Comparison of ENCODE assay signal across 18 cellular contexts in genomic region chr4:145090370-145090769, GRCh38. TPM values are rescaled to one million over a fixed set of nuclear protein-coding genes. Genes with fewer than 3 reads are reported as not detected.
DNase-seq lines count a peak whose midpoint lies in the region; ATAC-seq and TF ChIP-seq lines count a peak whose summit lies in the region.
"Had no signal": no experiment of that assay in that cellular context is flagged by ENCODE, and none has a peak within 500 bp of the region (broad histone marks: within the 10 kb centered on the region; RNA-seq: fewer than 3 reads in every experiment).

No MANE protein-coding gene starts in this region.

- no peak overlapping the region for H4K91ac ChIP-seq in H9 (ENCODE audit: insufficient read length, low read depth, low read length)

- H3K27ac ChIP-seq in colonic mucosa (no peak overlapping the region), H9 (ENCODE audit: insufficient read length, low read depth, low read length) (no peak overlapping the region)
- H3K27ac ChIP-seq: HL-60 had no signal

- H3K4me3 Mint-ChIP-seq in T-helper 17 cell: no peak overlapping the region
- no peak overlapping the region for H3K4me3 Mint-ChIP-seq in activated naive CD4-positive, alpha-beta T cell treated with anti-CD3 and anti-CD28 coated beads, Interleukin-2, amount 10 ng/mL, durations not matched to agents 7 days and 5 days
- no peak overlapping the region for H3K4me3 Mint-ChIP-seq in H9
- H3K4me3 Mint-ChIP-seq: CD4-positive, alpha-beta T cell had no signal

- H2AK5ac ChIP-seq in H9 (ENCODE audit: insufficient read length, low read length): no peak overlapping the region

- peaks cover 7% of the 10 kb centered on the region for H3K9me3 Mint-ChIP-seq in activated naive CD4-positive, alpha-beta T cell treated with anti-CD3 and anti-CD28 coated beads, Interleukin-2, amount 10 ng/mL, durations not matched to agents 7 days and 5 days
- H3K9me3 Mint-ChIP-seq in H9: peaks cover 3 to 8% of the 10 kb centered on the region in 2 experiments; a peak in 2 of 5 replicates
- H3K9me3 Mint-ChIP-seq: CD4-positive, alpha-beta T cell had no signal

- H3K27me3 ChIP-seq in colonic mucosa (no peaks in the 10 kb centered on the region), H9 (ENCODE audit: insufficient read depth, low read length) (no peaks in the 10 kb centered on the region)
- H3K27me3 ChIP-seq: BE2C had no signal

- H3K4me1 ChIP-seq in colonic mucosa (no peaks in the 10 kb centered on the region), H9 (ENCODE audit: insufficient read depth, low read length) (no peaks in the 10 kb centered on the region)
- H3K4me1 ChIP-seq: BE2C, Caco-2 had no signal

- no peak overlapping the region for H3K9ac ChIP-seq in colonic mucosa (ENCODE audit: low read depth in 2 of 2, low read length in 2 of 2)
- H3K9ac ChIP-seq in H9 (ENCODE audit: extremely low read depth, insufficient read length, low read length): no peak overlapping the region

- TF ChIP-seq CTCF in choroid plexus epithelial cell (conservative IDR thresholded peaks at IDR 0.05; ENCODE audit: low read depth, low read length) (no peak), fibroblast of pulmonary artery (IDR thresholded peaks at IDR 0.05; ENCODE audit: low read length, missing control alignments) (no peak), colonic mucosa (IDR thresholded peaks at IDR 0.05) (no peak), H9 (conservative IDR thresholded peaks at IDR 0.05) (no peak)

- peak overlapping the region; percentile 68 for H3K27ac Mint-ChIP-seq in T-helper 17 cell
- no peak overlapping the region for H3K27ac Mint-ChIP-seq in activated naive CD4-positive, alpha-beta T cell treated with anti-CD3 and anti-CD28 coated beads, Interleukin-2, amount 10 ng/mL, durations not matched to agents 7 days and 5 days
- no peak overlapping the region for H3K27ac Mint-ChIP-seq in H9
- H3K27ac Mint-ChIP-seq: CD4-positive, alpha-beta T cell had no signal

- no peak overlapping the region for H2BK5ac ChIP-seq in H9 (ENCODE audit: insufficient read length, low read length)

- no peak overlapping the region for H3K4me2 ChIP-seq in H9 (ENCODE audit: insufficient read depth, insufficient read length, low read length)

- no peak overlapping the region for H3K4me3 ChIP-seq in choroid plexus epithelial cell (ENCODE audit: low read depth, low read length)
- no peak overlapping the region for H3K4me3 ChIP-seq in fibroblast of pulmonary artery (replicated peaks; ENCODE audit: low read depth, low read length)
- H3K4me3 ChIP-seq in colonic mucosa: no peak overlapping the region
- H3K4me3 ChIP-seq: HAP-1 had no signal

- no peak overlapping the region for H3K56ac ChIP-seq in H9 (ENCODE audit: insufficient read length, low read depth, low read length)

- H2BK12ac ChIP-seq in H9 (ENCODE audit: insufficient read length, low read depth, low read length): no peak overlapping the region

- peaks cover 7% of the 10 kb centered on the region; the same call in 1 of the 2 replicates for H3K79me2 ChIP-seq in H9 (ENCODE audit: insufficient read depth, low read length)

- H3K14ac ChIP-seq in H9 (ENCODE audit: insufficient read depth, low read length): no peak overlapping the region

- no peak overlapping the region for H3T11ph ChIP-seq in H9 (ENCODE audit: low read length)

- intact Hi-C loops in sciatic nerve (cut with DNase I): no loop called here
- intact Hi-C loops in colonic mucosa (cut with DNase I): no loop called here

- DNase-seq in T-helper 17 cell: no peak
- peak; percentile 41 for DNase-seq in choroid plexus epithelial cell (ENCODE audit: low read depth)
- DNase-seq in fibroblast of pulmonary artery (ENCODE audit: low read depth): peak; percentile 29
- no peak for DNase-seq in sciatic nerve (ENCODE audit: low spot score)
- no peak for DNase-seq in activated naive CD4-positive, alpha-beta T cell treated with anti-CD3 and anti-CD28 coated beads, Interleukin-2, amount 10 ng/mL, durations not matched to agents 7 days and 5 days
- DNase-seq in colonic mucosa: no peak
- DNase-seq in H9: no peak
- DNase-seq: ACHN; BE2C; C1 segment of cervical spinal cord; Caco-2; CD4-positive, alpha-beta T cell; DMS153; DMS79; GDM1; KBM-7 had no signal

- H3K23me2 ChIP-seq in H9 (ENCODE audit: insufficient read length, low read depth, low read length, poor library complexity, severe bottlenecking): no peaks in the 10 kb centered on the region

- H2BK20ac ChIP-seq in H9 (ENCODE audit: low read depth, low read length, poor library complexity, severe bottlenecking): no peak overlapping the region

- H3K36me3 Mint-ChIP-seq in T-helper 17 cell (ENCODE audit: low read depth) (peaks cover 24% of the 10 kb centered on the region), H9 (ENCODE audit: insufficient read depth in 1 of 3, low read depth in 3 of 3) (peaks cover 36 to 66% (median 50%) of the 10 kb centered on the region in 3 experiments)
- peaks cover 66% of the 10 kb centered on the region for H3K36me3 Mint-ChIP-seq in activated naive CD4-positive, alpha-beta T cell treated with anti-CD3 and anti-CD28 coated beads, Interleukin-2, amount 10 ng/mL, durations not matched to agents 7 days and 5 days

- no peaks in the 10 kb centered on the region for H3K36me3 ChIP-seq in colonic mucosa

- no peak overlapping the region for H4K5ac ChIP-seq in H9 (ENCODE audit: insufficient read length, low read depth, low read length)

- no peak overlapping the region for H3K18ac ChIP-seq in H9 (ENCODE audit: insufficient read length, low read depth, low read length)

- no peaks in the 10 kb centered on the region for H4K20me1 ChIP-seq in H9 (ENCODE audit: control insufficient read depth, insufficient read depth, insufficient read length)

- no peak overlapping the region for H3K23ac ChIP-seq in H9 (ENCODE audit: insufficient read length, low read depth, low read length)

- H3K79me1 ChIP-seq in H9 (ENCODE audit: insufficient read depth, low read depth, low read length, poor library complexity, severe bottlenecking): peaks cover 7% of the 10 kb centered on the region

- no peak overlapping the region for H3K4ac ChIP-seq in H9 (ENCODE audit: low read depth, low read length)

- ATAC-seq in T-helper 17 cell (no peak), sciatic nerve (no peak)

- no peak overlapping the region for H2BK15ac ChIP-seq in H9 (ENCODE audit: low read depth, low read length)

- H3K27me3 Mint-ChIP-seq in T-helper 17 cell: no peaks in the 10 kb centered on the region
- no peaks in the 10 kb centered on the region for H3K27me3 Mint-ChIP-seq in activated naive CD4-positive, alpha-beta T cell treated with anti-CD3 and anti-CD28 coated beads, Interleukin-2, amount 10 ng/mL, durations not matched to agents 7 days and 5 days
- no peaks in the 10 kb centered on the region for H3K27me3 Mint-ChIP-seq in H9 (ENCODE audit: low read depth)
- H3K27me3 Mint-ChIP-seq: CD4-positive, alpha-beta T cell had no signal

- WGBS in H9 (ENCODE audit: extremely low coverage, insufficient read length, low lambda C conversion rate): no CpG with 5 or more reads among the region's 1 CpG

- peaks cover 26% of the 10 kb centered on the region for H3K4me1 Mint-ChIP-seq in T-helper 17 cell
- peaks cover 18% of the 10 kb centered on the region for H3K4me1 Mint-ChIP-seq in activated naive CD4-positive, alpha-beta T cell treated with anti-CD3 and anti-CD28 coated beads, Interleukin-2, amount 10 ng/mL, durations not matched to agents 7 days and 5 days
- H3K4me1 Mint-ChIP-seq in H9: no peaks in the 10 kb centered on the region

- H2AFZ ChIP-seq in H9 (ENCODE audit: low read length): no peak overlapping the region

- H4K8ac ChIP-seq in H9 (replicated peaks; ENCODE audit: insufficient read length, low read depth, low read length): no peak overlapping the region

- CTCF ChIA-PET in activated naive CD4-positive, alpha-beta T cell treated with anti-CD3 and anti-CD28 coated beads, Interleukin-2, amount 10 ng/mL, durations not matched to agents 7 days and 5 days (lab: Charles Lee): no interaction called here

- H3K9me3 ChIP-seq in T-helper 17 cell (ENCODE audit: control insufficient read depth, low read length, poor library complexity, severe bottlenecking): no peaks in the 10 kb centered on the region
- no peaks in the 10 kb centered on the region for H3K9me3 ChIP-seq in colonic mucosa
- H3K9me3 ChIP-seq in H9 (ENCODE audit: control insufficient read depth, low read depth, low read length): no peaks in the 10 kb centered on the region
- H3K9me3 ChIP-seq: BE2C, Caco-2, HAP-1 had no signal

- no peak overlapping the region for H2BK120ac ChIP-seq in H9 (ENCODE audit: low read depth, low read length, poor library complexity, severe bottlenecking)

RNA-seq across cellular contexts. Expression of gene ANAPC10, which starts 7.6 kb away (rescaled TPM):
- total RNA-seq in T-helper 17 cell (10 to 100 TPM; 22.2 to 22.7 TPM), sciatic nerve (22.5 TPM), colonic mucosa (10 to 100 TPM; 12.7 to 12.8 TPM), H9 (2021) (25.3 and 26.1 TPM in 2 replicates)

RNA-seq across cellular contexts. Expression of gene ABCE1, which starts 7.7 kb away (rescaled TPM):
- total RNA-seq in T-helper 17 cell (10 to 100 TPM; 39.6 to 43.4 TPM), sciatic nerve (43.8 TPM), colonic mucosa (10 to 100 TPM; 25.0 to 50.1 TPM), H9 (2021) (112 TPM in 2 replicates)

Comparison
In these comparisons a context has a peak if more than half of its experiments do, and no peak if none do; other contexts are left out.
1. DNase-seq: peak in choroid plexus epithelial cell (single experiment) and fibroblast of pulmonary artery (single experiment); none in T-helper 17 cell (0 of 3), sciatic nerve (single experiment), activated naive CD4-positive, alpha-beta T cell treated with anti-CD3 and anti-CD28 coated beads, Interleukin-2, amount 10 ng/mL, durations not matched to agents 7 days and 5 days (single experiment), colonic mucosa (single experiment) and H9 (single experiment).